ENCODE assay signal across 11 cellular contexts in the genomic region with DNA sequence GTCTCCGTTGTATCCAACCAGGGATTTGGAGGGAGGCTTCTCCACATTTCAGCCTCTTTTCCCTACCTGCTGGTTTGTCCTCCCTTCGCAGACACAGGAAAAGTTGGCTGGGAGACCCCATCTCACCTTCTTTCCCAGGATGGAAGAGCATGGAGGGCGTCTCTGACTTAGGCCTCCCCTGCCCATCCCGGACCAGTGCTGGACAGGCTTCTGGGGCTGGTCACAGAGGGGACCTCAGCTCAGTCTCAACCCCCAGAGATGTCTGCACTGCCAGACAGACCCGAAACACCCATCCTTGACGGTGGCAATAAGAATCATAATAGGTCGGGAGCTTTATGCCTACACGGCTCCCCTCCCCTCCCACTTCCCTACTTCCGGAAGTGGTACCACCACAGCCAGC. TPM values are rescaled to one million over a fixed set of nuclear protein-coding genes. Genes with fewer than 3 reads are reported as not detected.
DNase-seq lines count a peak whose midpoint lies in the region; ATAC-seq and TF ChIP-seq lines count a peak whose summit lies in the region.
"Had no signal": no experiment of that assay in that cellular context is flagged by ENCODE, and none has a peak within 500 bp of the region (broad histone marks: within the 10 kb centered on the region; RNA-seq: fewer than 3 reads in every experiment).

No MANE protein-coding gene starts in this region.

- peak overlapping the region; percentile 85; the same call in 1 of the 2 replicates for H3K4me2 ChIP-seq in PC-9

- TF ChIP-seq CTCF in CD8-positive, alpha-beta T cell (IDR thresholded peaks at IDR 0.05) = no peak
- TF ChIP-seq CTCF in PC-9 (conservative IDR thresholded peaks at IDR 0.05) (no peak), esophagus squamous epithelium (IDR thresholded peaks at IDR 0.05) (no peak), psoas muscle (IDR thresholded peaks at IDR 0.05) (no peak), WERI-Rb-1 (IDR thresholded peaks at IDR 0.05; ENCODE audit: low read depth, low read length) (no peak)

- H3K27me3 ChIP-seq in CD8-positive, alpha-beta T cell (ENCODE audit: insufficient read depth, low read length) = no peaks in the 10 kb centered on the region
- H3K27me3 ChIP-seq in PC-9 (ENCODE audit: insufficient read depth, low read depth) (no peaks in the 10 kb centered on the region), esophagus squamous epithelium (peaks cover 0 to 28% (median 0%) of the 10 kb centered on the region in 4 donors), psoas muscle (ENCODE audit: insufficient read depth in 3 of 3, low read length in 2 of 3) (no peaks in the 10 kb centered on the region), WERI-Rb-1 (ENCODE audit: insufficient read depth, low read depth, severe bottlenecking) (no peaks in the 10 kb centered on the region)

- no peaks in the 10 kb centered on the region for H3K27me3 Mint-ChIP-seq in CD8-positive, alpha-beta T cell (ENCODE audit: low read depth)

- H3K9me3 ChIP-seq in CD8-positive, alpha-beta T cell (ENCODE audit: low read length) = no peaks in the 10 kb centered on the region
- H3K9me3 ChIP-seq in PC-9 (ENCODE audit: insufficient read depth, low read depth) (no peaks in the 10 kb centered on the region), esophagus squamous epithelium (no peaks in the 10 kb centered on the region), psoas muscle (no peaks in the 10 kb centered on the region), WERI-Rb-1 (ENCODE audit: severe bottlenecking) (no peaks in the 10 kb centered on the region)

- CTCF ChIA-PET in CD8-positive, alpha-beta T cell (lab: Charles Lee) = interaction anchor here (6.3 kb wide), 1 partner anchor 21 kb away, joined by 42 read pairs; no protein-coding TSS in a partner anchor
- CTCF ChIA-PET in PC-9 (lab: Charles Lee) = interaction anchor here (0.6 kb wide), 1 partner anchor 20 kb away, joined by 3 read pairs; no protein-coding TSS in a partner anchor

- no peak for TF ChIP-seq POLR2A in esophagus squamous epithelium (IDR thresholded peaks at IDR 0.05)

- no peak for DNase-seq in CD8-positive, alpha-beta T cell
- DNase-seq in PC-9 (no peak), esophagus squamous epithelium (lab: John Stamatoyannopoulos, UW) (no peak), psoas muscle (peak in 1 of 2 donors; percentile 21), NCI-H187 (lab: John Stamatoyannopoulos, UW) (no peak), WERI-Rb-1 (no peak)
- DNase-seq in activated CD8-positive, alpha-beta memory T cell treated with anti-CD3 and anti-CD28 coated beads, Interleukin-2, amount 50 U/mL, for 48 hours = no peak
- DNase-seq: SHP77; stimulated activated CD4-positive, alpha-beta T cell treated with anti-CD3 and anti-CD28 coated beads, Interleukin-4, amount 100 ng/mL, for 24 hours had no signal

- H3K27ac ChIP-seq in CD8-positive, alpha-beta T cell (ENCODE audit: low read depth, low read length) = no peak overlapping the region
- H3K27ac ChIP-seq in PC-9 = no peak overlapping the region
- H3K27ac ChIP-seq in esophagus squamous epithelium = peak overlapping the region; percentile 45 to 91 (median 84)
- H3K27ac ChIP-seq in psoas muscle = no peak overlapping the region
- no peak overlapping the region for H3K27ac ChIP-seq in WERI-Rb-1
- H3K27ac ChIP-seq: epithelial cell of prostate had no signal

- BruUV-seq in PC-9 (replicated peaks; lab: Mats Ljungman, UMichigan) = no TSS peak

- H4K20me1 ChIP-seq in PC-9 (ENCODE audit: insufficient read depth) = peaks cover 22% of the 10 kb centered on the region

- no peaks in the 10 kb centered on the region for H3K36me3 ChIP-seq in CD8-positive, alpha-beta T cell (ENCODE audit: insufficient read depth, low read length)
- H3K36me3 ChIP-seq in PC-9 (ENCODE audit: low read depth) = no peaks in the 10 kb centered on the region
- H3K36me3 ChIP-seq in esophagus squamous epithelium = no peaks in the 10 kb centered on the region
- no peaks in the 10 kb centered on the region for H3K36me3 ChIP-seq in psoas muscle (ENCODE audit: insufficient read depth in 1 of 2, low read depth in 1 of 2)
- H3K36me3 ChIP-seq in WERI-Rb-1 = no peaks in the 10 kb centered on the region

- H3K27ac Mint-ChIP-seq in CD8-positive, alpha-beta T cell = no peak overlapping the region

- H3K79me2 ChIP-seq in PC-9 (ENCODE audit: low read depth) = peaks cover 11% of the 10 kb centered on the region; the same call in 1 of the 2 replicates

- peak overlapping the region; percentile 87 for H3K4me3 Mint-ChIP-seq in CD8-positive, alpha-beta T cell

- intact Hi-C loops in CD8-positive, alpha-beta T cell (cut with DNase I, micrococcal nuclease) = no loop called here
- intact Hi-C loops in PC-9 (cut with micrococcal nuclease; ENCODE audit: unreplicated experiment) = loop anchor here (5.0 kb wide), 1 partner anchor 416 kb away; no protein-coding TSS in a partner anchor
- intact Hi-C loops in esophagus squamous epithelium (cut with DNase I) = no loop called here
- intact Hi-C loops in psoas muscle (cut with DNase I) = no loop called here

- POLR2A ChIA-PET in CD8-positive, alpha-beta T cell (lab: Charles Lee) = no interaction called here
- POLR2A ChIA-PET in PC-9 (lab: Charles Lee; ENCODE audit: unreplicated experiment) = no interaction called here

- H3K4me3 ChIP-seq in CD8-positive, alpha-beta T cell (ENCODE audit: low read depth, low read length) = no peak overlapping the region
- H3K4me3 ChIP-seq in PC-9 (no peak overlapping the region), esophagus squamous epithelium (peak overlapping the region in 3 of 4 donors; percentile 65 to 93 (median 91)), psoas muscle (peak overlapping the region; percentile 95), WERI-Rb-1 (ENCODE audit: low read depth, low read length) (no peak overlapping the region)

- H3K9me2 ChIP-seq in PC-9 (ENCODE audit: insufficient read depth) = no peaks in the 10 kb centered on the region

- H3K36me3 Mint-ChIP-seq in CD8-positive, alpha-beta T cell = no peaks in the 10 kb centered on the region

- H3F3A ChIP-seq in PC-9 (ENCODE audit: insufficient read depth, low read depth) = peaks cover 22% of the 10 kb centered on the region

- H3K4me1 ChIP-seq in CD8-positive, alpha-beta T cell (ENCODE audit: insufficient read depth, low read length) = peaks cover 13% of the 10 kb centered on the region
- H3K4me1 ChIP-seq in PC-9 (replicated peaks; ENCODE audit: insufficient read depth) = peaks cover 40% of the 10 kb centered on the region
- peaks cover 29 to 72% (median 43%) of the 10 kb centered on the region in 3 donors for H3K4me1 ChIP-seq in esophagus squamous epithelium
- H3K4me1 ChIP-seq in psoas muscle = peaks cover 20% of the 10 kb centered on the region

- ATAC-seq in CD8-positive, alpha-beta T cell = no peak
- ATAC-seq in psoas muscle (no peak), GM18870 (IDR thresholded peaks at IDR 0.05; ENCODE audit: unreplicated experiment) (no peak)

- peaks cover 20% of the 10 kb centered on the region for H3K4me1 Mint-ChIP-seq in CD8-positive, alpha-beta T cell (ENCODE audit: low read depth)

- no peak overlapping the region for H2AFZ ChIP-seq in PC-9

- no peaks in the 10 kb centered on the region for H3K9me3 Mint-ChIP-seq in CD8-positive, alpha-beta T cell

- WGBS in esophagus squamous epithelium, 2 donors = 53 to 70% methylated on average over 5 to 9 of the region's 9 CpGs
- WGBS in psoas muscle, 3 donors = 73 to 78% (median 74%) methylated on average over 9 of the region's 9 CpGs

RNA-seq across cellular contexts. Expression of a gene that starts 1.6 kb away (rescaled TPM):
- 1 to 10 TPM; 1.2 to 1.8 TPM for total RNA-seq in CD8-positive, alpha-beta T cell
- total RNA-seq in PC-9 (2021) (53.7 and 57.1 TPM in 2 replicates), esophagus squamous epithelium (10 to 100 TPM in 2 of 4 donors, 1 to 10 TPM in 2; 6.5 to 20.4 (median 9.6) TPM), psoas muscle (10 to 100 TPM in 2 of 4 donors, 1 to 10 TPM in 2; 8.0 to 13.3 (median 10.0) TPM)
- polyA plus RNA-seq in psoas muscle = 10 to 100 TPM in 1 of 3 donors, 1 to 10 TPM in 2; 5.9 to 13.2 (median 7.0) TPM

Comparison
In these comparisons a context has a peak if more than half of its experiments do, and no peak if none do; other contexts are left out.
1. H3K27ac ChIP-seq: peak in esophagus squamous epithelium (4 of 4); none in CD8-positive, alpha-beta T cell (single experiment), PC-9 (single experiment), psoas muscle (single experiment) and WERI-Rb-1 (single experiment).
2. H3K4me3 ChIP-seq: peak in esophagus squamous epithelium (3 of 4) and psoas muscle (single experiment); none in CD8-positive, alpha-beta T cell (single experiment), PC-9 (single experiment) and WERI-Rb-1 (single experiment).